In genomic region chr7:37921876-37922275, GRCh38 we compare ENCODE assay signal across 10 cellular contexts. TPM values are rescaled to one million over a fixed set of nuclear protein-coding genes. Genes with fewer than 3 reads are reported as not detected.
A peak's percentile ranks its signal among the peaks of the same experiment; 100 is the strongest.
DNase-seq lines count a peak whose midpoint lies in the region; ATAC-seq and TF ChIP-seq lines count a peak whose summit lies in the region.
"Had no signal": no experiment of that assay in that cellular context is flagged by ENCODE, and none has a peak within 500 bp of the region (broad histone marks: within the 10 kb centered on the region; RNA-seq: fewer than 3 reads in every experiment).

No MANE protein-coding gene starts in this region.

- no peak for TF ChIP-seq CTCF in A673 (conservative IDR thresholded peaks at IDR 0.05; ENCODE audit: low read depth, low read length)
- no peak for TF ChIP-seq CTCF in dorsolateral prefrontal cortex (IDR thresholded peaks at IDR 0.05 in 54 of 56, conservative IDR thresholded peaks at IDR 0.05 in 2 of 56; ENCODE audit: low read depth in 1 of 56, partially characterized antibody in 56 of 56)
- no peak for TF ChIP-seq CTCF in RWPE1 (conservative IDR thresholded peaks at IDR 0.05; ENCODE audit: low read depth)

- no peak overlapping the region for H3K27ac ChIP-seq in A673 (ENCODE audit: low read depth, low read length, poor library complexity, severe bottlenecking)
- no peak overlapping the region for H3K27ac ChIP-seq in HUES64 (ENCODE audit: low read depth, low read length)
- H3K27ac ChIP-seq in dorsolateral prefrontal cortex, result peak overlapping the region in 1 of 59 donors; percentile 84
- no peak overlapping the region for H3K27ac ChIP-seq in RWPE1

- BruUV-seq in A673 (replicated peaks; lab: Mats Ljungman, UMichigan), result TSS peak; percentile 48

- 82% methylated on average over 3 of the region's 4 CpGs for WGBS in HUES64

- peak overlapping the region; percentile 79 for H3K4me3 ChIP-seq in A673 (ENCODE audit: low read depth, low read length, poor library complexity, severe bottlenecking)
- peak overlapping the region; percentile 69; the same call in 1 of the 2 replicates for H3K4me3 ChIP-seq in HUES64 (ENCODE audit: low read length)
- H3K4me3 ChIP-seq in dorsolateral prefrontal cortex, result peak overlapping the region; percentile 56 to 91 (median 80)

- DNase-seq in A673 (ENCODE audit: low spot score) (no peak), dorsolateral prefrontal cortex (peak in 1 of 10 donors; percentile 53), RWPE1 (ENCODE audit: low spot score) (no peak)
- no peak for DNase-seq in naive thymus-derived CD8-positive, alpha-beta T cell
- no peak for DNase-seq in stimulated activated naive B cell treated with anti-CD40 and anti-IgM and Interleukin-4, amounts not matched to agents 10 μg/mL and 1 μg/mL and 100 μg/mL, for 72 hours
- DNase-seq: activated CD4-positive, alpha-beta T cell treated with anti-CD3 and anti-CD28 coated beads, Interleukin-2, amount 50 U/mL, for 1 hour; CD4-positive, alpha-beta memory T cell had no signal

- peak overlapping the region in 8 of 10 donors; percentile 25 to 80 (median 60) for H3K4me3 Mint-ChIP-seq in naive thymus-derived CD8-positive, alpha-beta T cell
- H3K4me3 Mint-ChIP-seq in stimulated activated naive B cell treated with anti-CD40 and anti-IgM and Interleukin-4, amounts not matched to agents 10 μg/mL and 1 μg/mL and 100 μg/mL, for 72 hours, result no peak overlapping the region

- no peak for ATAC-seq in naive thymus-derived CD8-positive, alpha-beta T cell
- ATAC-seq in HG02798 (IDR thresholded peaks at IDR 0.05; ENCODE audit: poor library complexity, unreplicated experiment), result no peak
- ATAC-seq in stimulated activated naive B cell treated with anti-CD40 and anti-IgM and Interleukin-4, amounts not matched to agents 10 μg/mL and 1 μg/mL and 100 μg/mL, for 72 hours (replicated peaks), result no peak
- ATAC-seq in activated CD4-positive, CD25-positive, alpha-beta regulatory T cell treated with anti-CD3 and anti-CD28 coated beads, Interleukin-2, amount 50 U/mL, for 24 hours, result no peak

- H3K27me3 ChIP-seq in A673 (replicated peaks; ENCODE audit: insufficient read depth, low read depth, low read length, poor library complexity), result peaks cover 13% of the 10 kb centered on the region
- peaks cover 47% of the 10 kb centered on the region for H3K27me3 ChIP-seq in HUES64 (ENCODE audit: insufficient read depth, low read length)
- H3K27me3 ChIP-seq in dorsolateral prefrontal cortex, result peaks cover 0 to 3% (median 0%) of the 10 kb centered on the region in 45 donors

- H3K36me3 ChIP-seq in A673 (ENCODE audit: insufficient read depth, low read length, poor library complexity, severe bottlenecking), result no peaks in the 10 kb centered on the region
- no peaks in the 10 kb centered on the region for H3K36me3 ChIP-seq in HUES64 (ENCODE audit: insufficient read depth, low read length)

- CTCF ChIA-PET in A673 (lab: Charles Lee) (no interaction called here), RWPE1 (lab: Yijun Ruan, JAX) (no interaction called here)

- H3K4me1 ChIP-seq in A673 (ENCODE audit: insufficient read depth, low read length, poor library complexity, severe bottlenecking) (peaks cover 9% of the 10 kb centered on the region), HUES64 (ENCODE audit: insufficient read depth, low read length) (peaks cover 8% of the 10 kb centered on the region)

- intact Hi-C loops in A673 (cut with micrococcal nuclease; ENCODE audit: unreplicated experiment) (loop anchor here (5.0 kb wide), 1 partner anchor 295 kb away; no protein-coding TSS in a partner anchor), dorsolateral prefrontal cortex (cut with DNase I) (no loop called here)

- H3K4me1 Mint-ChIP-seq in naive thymus-derived CD8-positive, alpha-beta T cell, result peaks cover 9 to 22% (median 19%) of the 10 kb centered on the region in 4 donors
- peaks cover 12 to 24% of the 10 kb centered on the region in 2 donors for H3K4me1 Mint-ChIP-seq in stimulated activated naive B cell treated with anti-CD40 and anti-IgM and Interleukin-4, amounts not matched to agents 10 μg/mL and 1 μg/mL and 100 μg/mL, for 72 hours

- H3K9me3 ChIP-seq in A673 (ENCODE audit: low read depth, low read length, poor library complexity, severe bottlenecking), result no peaks in the 10 kb centered on the region
- H3K9me3 ChIP-seq in HUES64 (ENCODE audit: insufficient read depth, low read depth, low read length), result peaks cover 6% of the 10 kb centered on the region; the same call in 1 of the 2 replicates

- H3K27ac Mint-ChIP-seq in naive thymus-derived CD8-positive, alpha-beta T cell, result no peak overlapping the region
- H3K27ac Mint-ChIP-seq in stimulated activated naive B cell treated with anti-CD40 and anti-IgM and Interleukin-4, amounts not matched to agents 10 μg/mL and 1 μg/mL and 100 μg/mL, for 72 hours, result no peak overlapping the region
- H3K27ac Mint-ChIP-seq: CD4-positive, alpha-beta memory T cell had no signal

- no peak overlapping the region for H3K9ac ChIP-seq in HUES64 (ENCODE audit: low read depth, low read length)

- H3K36me3 Mint-ChIP-seq in naive thymus-derived CD8-positive, alpha-beta T cell, result peaks cover 0 to 10% (median 6%) of the 10 kb centered on the region in 3 donors
- no peaks in the 10 kb centered on the region for H3K36me3 Mint-ChIP-seq in stimulated activated naive B cell treated with anti-CD40 and anti-IgM and Interleukin-4, amounts not matched to agents 10 μg/mL and 1 μg/mL and 100 μg/mL, for 72 hours

- H3K9me3 Mint-ChIP-seq in naive thymus-derived CD8-positive, alpha-beta T cell, result peaks cover 0 to 18% (median 7%) of the 10 kb centered on the region in 9 donors
- no peaks in the 10 kb centered on the region for H3K9me3 Mint-ChIP-seq in stimulated activated naive B cell treated with anti-CD40 and anti-IgM and Interleukin-4, amounts not matched to agents 10 μg/mL and 1 μg/mL and 100 μg/mL, for 72 hours

- peaks cover 33 to 61% (median 45%) of the 10 kb centered on the region in 5 donors for H3K27me3 Mint-ChIP-seq in naive thymus-derived CD8-positive, alpha-beta T cell
- peaks cover 43 to 52% of the 10 kb centered on the region in 2 donors for H3K27me3 Mint-ChIP-seq in stimulated activated naive B cell treated with anti-CD40 and anti-IgM and Interleukin-4, amounts not matched to agents 10 μg/mL and 1 μg/mL and 100 μg/mL, for 72 hours

- POLR2A ChIA-PET in A673 (lab: Charles Lee; ENCODE audit: low non-redundant PET) (no interaction called here), RWPE1 (lab: Yijun Ruan, JAX; ENCODE audit: low non-redundant PET) (no interaction called here)
- POLR2A ChIA-PET in naive thymus-derived CD8-positive, alpha-beta T cell (lab: Charles Lee), result no interaction called here

RNA-seq across cellular contexts. Expression of gene EPDR1, which starts 1.4 kb away (rescaled TPM):
- 20.8 and 24.6 TPM in 2 replicates for total RNA-seq in A673 (2021)
- polyA plus RNA-seq in HUES64 (2013, experiment 1 of 2), result 8.5 TPM
- polyA plus RNA-seq in HUES64 (2013, experiment 2 of 2), result 7.9 TPM
- 100 to 1,000 TPM in 49 of 120 experiments, 10 to 100 TPM in 71; 32.7 to 149 (median 95.6) TPM for total RNA-seq in dorsolateral prefrontal cortex
- total RNA-seq in naive thymus-derived CD8-positive, alpha-beta T cell, result under 1 TPM; 0.71 to 0.75 TPM
- 1 to 10 TPM; 1.6 to 3.9 (median 2.2) TPM for polyA plus RNA-seq in naive thymus-derived CD8-positive, alpha-beta T cell

RNA-seq across cellular contexts. Expression of gene SFRP4, which starts 5.3 kb away (rescaled TPM):
- not detected in 2 replicates for total RNA-seq in A673 (2021)
- polyA plus RNA-seq in HUES64 (2013, experiment 1 of 2), result 0.55 TPM
- 1.3 TPM for polyA plus RNA-seq in HUES64 (2013, experiment 2 of 2)
- total RNA-seq in dorsolateral prefrontal cortex, result 1 to 10 TPM in 41 of 120 experiments, under 1 TPM in 69, not detected in 10; 0.19 to 4.9 (median 0.85) TPM
- total RNA-seq in naive thymus-derived CD8-positive, alpha-beta T cell, result not detected
- not detected for polyA plus RNA-seq in naive thymus-derived CD8-positive, alpha-beta T cell
- total RNA-seq: CD4-positive, alpha-beta memory T cell had no signal
- polyA plus RNA-seq: CD4-positive, alpha-beta memory T cell had no signal

Comparison
In these comparisons a context has a peak if more than half of its experiments do, and no peak if none do; other contexts are left out.
1. H3K4me3 Mint-ChIP-seq: peak in naive thymus-derived CD8-positive, alpha-beta T cell (8 of 10); none in stimulated activated naive B cell treated with anti-CD40 and anti-IgM and Interleukin-4, amounts not matched to agents 10 μg/mL and 1 μg/mL and 100 μg/mL, for 72 hours (0 of 2).
2. RNA of gene EPDR1, which starts 1.4 kb away (total RNA-seq): 32.7 to 149 TPM in dorsolateral prefrontal cortex and 20.8 to 24.6 TPM in A673; 0.71 to 0.75 TPM in naive thymus-derived CD8-positive, alpha-beta T cell; every median in the first group is over 10 times any median in the second.
3. Peak in every context shown above with its lines, with median percentiles within 50 percentile points of each other: H3K4me3 ChIP-seq.